Comparison of ENCODE assay signal across 13 cellular contexts in the genomic region with DNA sequence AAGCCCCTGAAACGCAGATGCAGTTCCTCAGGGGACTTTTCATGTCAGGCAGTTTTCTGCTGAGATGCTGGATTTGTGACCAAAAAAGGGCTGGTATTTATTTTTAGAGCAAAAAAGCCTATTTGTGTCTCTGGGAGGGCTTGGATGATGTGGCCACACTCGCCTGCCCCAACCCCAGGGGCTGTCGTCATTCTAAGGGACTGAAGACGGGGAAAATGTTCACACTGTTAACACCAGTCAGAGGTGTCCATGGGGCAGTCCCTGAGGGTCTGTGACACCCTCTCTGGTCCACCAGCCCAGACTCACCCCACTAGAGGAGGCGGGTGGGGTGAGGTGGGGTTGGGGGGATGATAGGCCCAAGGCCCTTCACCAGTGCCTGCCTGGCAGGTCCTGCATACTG. TPM values are rescaled to one million over a fixed set of nuclear protein-coding genes. Genes with fewer than 3 reads are reported as not detected.
DNase-seq lines count a peak whose midpoint lies in the region; ATAC-seq and TF ChIP-seq lines count a peak whose summit lies in the region.
"Had no signal": no experiment of that assay in that cellular context is flagged by ENCODE, and none has a peak within 500 bp of the region (broad histone marks: within the 10 kb centered on the region; RNA-seq: fewer than 3 reads in every experiment).

No MANE protein-coding gene starts in this region.

- H3K9me3 ChIP-seq in Peyer's patch (no peaks in the 10 kb centered on the region), muscle layer of colon (ENCODE audit: low read length) (no peaks in the 10 kb centered on the region)

- intact Hi-C loops in head of caudate nucleus (cut with DNase I) = loop anchor here (5.0 kb wide), 1 partner anchor 66 kb away; no protein-coding TSS in a partner anchor

- H3K4me1 ChIP-seq in Peyer's patch = peaks cover 0 to 57% (median 11%) of the 10 kb centered on the region in 4 donors
- H3K4me1 ChIP-seq in muscle layer of colon (ENCODE audit: insufficient read depth, low read length) = peaks cover 54% of the 10 kb centered on the region

- DNase-seq in Peyer's patch (no peak), coronary artery (ENCODE audit: low spot score) (peak; percentile 89), LoVo (ENCODE audit: low spot score) (no peak), NCI-H2107 treated with DMSO at 0.1 percent for 48 hours (lab: John Stamatoyannopoulos, UW; ENCODE audit: unreplicated experiment) (no peak), head of caudate nucleus (no peak)
- DNase-seq: activated effector memory CD4-positive, alpha-beta T cell treated with Interleukin-2 at 50 U/mL for 16 hours; NCI-H526 treated with DMSO at 0.1 percent for 48 hours; stimulated activated CD4-positive, alpha-beta T cell treated with anti-CD3 and anti-CD28 coated beads, Interleukin-2, amount 100 ng/mL, for 24 hours; stimulated activated naive CD4-positive, alpha-beta T cell treated with Interleukin-2 at 50 U/mL for 16 hours had no signal

- no peak for TF ChIP-seq POLR2A in Peyer's patch (IDR thresholded peaks at IDR 0.05)

- no peak for TF ChIP-seq CTCF in Peyer's patch (IDR thresholded peaks at IDR 0.05)
- no peak for TF ChIP-seq CTCF in coronary artery (IDR thresholded peaks at IDR 0.05)

- H3K9ac ChIP-seq in muscle layer of colon (ENCODE audit: low read length) = no peak overlapping the region

- ATAC-seq in GM18511 (IDR thresholded peaks at IDR 0.05; ENCODE audit: unreplicated experiment) = no peak

- H3K27ac ChIP-seq in Peyer's patch (peak overlapping the region; percentile 65 to 87 (median 76)), coronary artery (peak overlapping the region; percentile 99), muscle layer of colon (ENCODE audit: low read depth, low read length) (peak overlapping the region; percentile 21), temporal lobe (ENCODE audit: low read depth, low read length) (peak overlapping the region; percentile 87)

- no peak overlapping the region for H3K4me3 ChIP-seq in Peyer's patch
- peak overlapping the region; percentile 24 for H3K4me3 ChIP-seq in coronary artery
- no peak overlapping the region for H3K4me3 ChIP-seq in muscle layer of colon (ENCODE audit: low read depth in 1 of 2, low read length in 2 of 2)

- no peaks in the 10 kb centered on the region for H3K27me3 ChIP-seq in Peyer's patch
- H3K27me3 ChIP-seq in muscle layer of colon (ENCODE audit: control insufficient read depth in 1 of 2, insufficient read depth in 2 of 2, low read length in 2 of 2) = no peaks in the 10 kb centered on the region

- H3K36me3 ChIP-seq in Peyer's patch (peaks cover 0 to 63% (median 0%) of the 10 kb centered on the region in 3 donors), muscle layer of colon (ENCODE audit: insufficient read depth, low read length) (peaks cover 51% of the 10 kb centered on the region)

RNA-seq across cellular contexts. Expression of a gene that starts 15.9 kb away (rescaled TPM):
- total RNA-seq in Peyer's patch (not detected), temporal lobe (not detected)
- total RNA-seq: SK-MEL-5 had no signal

RNA-seq across cellular contexts. Expression of a gene that starts 47.3 kb away (rescaled TPM):
- total RNA-seq in Peyer's patch = 10 to 100 TPM in 2 of 4 donors, 1 to 10 TPM in 2; 2.6 to 16.5 (median 8.9) TPM
- 14.3 TPM for total RNA-seq in temporal lobe

Comparison
In these comparisons a context has a peak if more than half of its experiments do, and no peak if none do; other contexts are left out.
1. H3K27ac ChIP-seq: peak in every context shown above with its lines; median percentile 99 in coronary artery; 87 in temporal lobe; 76 in Peyer's patch; 21 in muscle layer of colon.